8 cellular contexts compared by ENCODE assay signal in the genomic region with DNA sequence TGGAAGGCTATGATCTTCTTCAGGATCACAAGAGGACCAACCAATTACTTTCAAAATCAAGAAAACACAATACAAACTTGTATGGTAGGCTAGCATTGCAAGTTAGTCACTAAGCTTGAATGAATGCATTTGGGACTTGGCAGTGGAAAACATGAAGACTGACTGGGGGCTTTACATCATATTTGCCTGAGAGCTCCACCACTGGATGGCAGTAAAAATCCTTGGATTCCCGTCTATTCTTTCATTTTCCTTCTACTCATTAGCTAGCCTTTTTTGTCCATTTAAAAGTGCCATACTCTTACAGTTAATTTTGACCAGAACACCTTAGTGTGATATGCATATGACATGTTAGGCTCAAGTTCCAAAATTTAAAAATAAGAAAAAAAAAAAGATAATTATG.
DNase-seq lines count a peak whose midpoint lies in the region; ATAC-seq and FAIRE-seq lines count a peak whose summit lies in the region.

No MANE protein-coding gene starts in this region.

- FAIRE-seq in HTR-8/SVneo (lab: Jason Lieb, UNC) = no peak

- peak; percentile 48 for DNase-seq in COLO829 (ENCODE audit: low spot score)
- DNase-seq in HTR-8/SVneo (ENCODE audit: insufficient read length, low spot score) = peak; percentile 60
- DNase-seq in astrocyte of the hippocampus (ENCODE audit: low read depth, low spot score) = peak; percentile 64
- no peak for DNase-seq in left lobe of liver (ENCODE audit: low spot score)
- no peak for DNase-seq in ureter (ENCODE audit: low spot score)
- no peak for DNase-seq in D341Med (ENCODE audit: low spot score)
- no peak for DNase-seq in activated effector memory CD4-positive, alpha-beta T cell treated with anti-CD3 and anti-CD28 coated beads, Interleukin-2, amount 50 U/mL, for 16 hours

- ATAC-seq in left lobe of liver (peak; percentile 82), HG03439 (IDR thresholded peaks at IDR 0.05; ENCODE audit: unreplicated experiment) (no peak)

Comparison
In these comparisons a context has a peak if more than half of its experiments do, and no peak if none do; other contexts are left out.
1. DNase-seq: peak in COLO829 (single experiment), HTR-8/SVneo (single experiment) and astrocyte of the hippocampus (single experiment); none in left lobe of liver (single experiment), ureter (single experiment), D341Med (single experiment) and activated effector memory CD4-positive, alpha-beta T cell treated with anti-CD3 and anti-CD28 coated beads, Interleukin-2, amount 50 U/mL, for 16 hours (single experiment).